8 cellular contexts compared by ENCODE assay signal in the genomic region with DNA sequence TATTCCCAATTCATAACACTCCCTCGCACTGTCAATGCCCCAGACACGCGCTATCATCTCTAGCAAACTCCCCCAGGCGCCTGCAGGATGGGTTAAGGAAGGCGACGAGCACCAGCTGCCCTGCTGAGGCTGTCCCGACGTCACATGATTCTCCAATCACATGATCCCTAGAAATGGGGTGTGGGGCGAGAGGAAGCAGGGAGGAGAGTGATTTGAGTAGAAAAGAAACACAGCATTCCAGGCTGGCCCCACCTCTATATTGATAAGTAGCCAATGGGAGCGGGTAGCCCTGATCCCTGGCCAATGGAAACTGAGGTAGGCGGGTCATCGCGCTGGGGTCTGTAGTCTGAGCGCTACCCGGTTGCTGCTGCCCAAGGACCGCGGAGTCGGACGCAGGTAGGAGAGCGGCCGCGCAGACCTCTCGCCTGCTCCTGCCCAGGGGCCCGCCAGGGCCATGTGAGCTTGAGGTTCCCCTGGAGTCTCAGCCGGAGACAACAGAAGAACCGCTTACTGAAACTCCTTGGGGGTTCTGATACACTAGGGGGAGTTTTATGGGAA. TPM values are rescaled to one million over a fixed set of nuclear protein-coding genes. Genes with fewer than 3 reads are reported as not detected.
DNase-seq lines count a peak whose midpoint lies in the region; ATAC-seq, FAIRE-seq and TF ChIP-seq lines count a peak whose summit lies in the region.

Gene GRN, plus strand, starts transcription at position 364 of the 558 bp plus-strand sequence. CDS start 3,863 bp downstream, outside the sequence.

- ATAC-seq in activated naive CD8-positive, alpha-beta T cell treated with anti-CD3 and anti-CD28 coated beads, Interleukin-2, amount 10 ng/mL, durations not matched to agents 7 days and 5 days (ENCODE audit: low read depth), result peak; percentile 99

- peak within 1 kb of the TSS; percentile 88 for H3K4me2 ChIP-seq in SU-DHL-6 (ENCODE audit: low read depth, low read length, poor library complexity, severe bottlenecking)

- under 1% methylated on average over 26 of the region's 26 CpGs for WGBS in thymus

- H3K27me3 Mint-ChIP-seq in activated naive CD8-positive, alpha-beta T cell treated with anti-CD3 and anti-CD28 coated beads, Interleukin-2, amount 10 ng/mL, durations not matched to agents 7 days and 5 days, result peaks cover 18% of the 10 kb centered on the region
- H3K27me3 Mint-ChIP-seq in osteocyte (ENCODE audit: unreplicated experiment), result peaks cover 6% of the 10 kb centered on the region

- H3K9me2 ChIP-seq in SU-DHL-6 (replicated peaks; ENCODE audit: insufficient read depth, low read length), result no peaks in the 10 kb centered on the region

- POLR2A ChIA-PET in HEK293 (lab: Yijun Ruan, JAX), result interaction anchor here (0.5 to 2.5 kb wide), 20 partner anchors 10 to 221 kb away, joined by 3 to 23 read pairs (median 4); partner anchors contain the start of genes FAM171A2, FZD2, GPATCH8 and HDAC5
- POLR2A ChIA-PET in activated naive CD8-positive, alpha-beta T cell treated with anti-CD3 and anti-CD28 coated beads, Interleukin-2, amount 10 ng/mL, durations not matched to agents 7 days and 5 days (lab: Charles Lee), result interaction anchor here (0.8 to 1.9 kb wide), 7 partner anchors 9 to 159 kb away, joined by 3 to 15 read pairs (median 3); partner anchors contain the start of gene TMUB2

- H3K36me3 Mint-ChIP-seq in activated naive CD8-positive, alpha-beta T cell treated with anti-CD3 and anti-CD28 coated beads, Interleukin-2, amount 10 ng/mL, durations not matched to agents 7 days and 5 days, result no peaks in the 10 kb centered on the region
- H3K36me3 Mint-ChIP-seq in osteocyte (ENCODE audit: unreplicated experiment), result peaks cover 2% of the 10 kb centered on the region

- H3K4me3 Mint-ChIP-seq in activated naive CD8-positive, alpha-beta T cell treated with anti-CD3 and anti-CD28 coated beads, Interleukin-2, amount 10 ng/mL, durations not matched to agents 7 days and 5 days, result peak within 1 kb of the TSS; percentile 93
- peak within 1 kb of the TSS; percentile 95 for H3K4me3 Mint-ChIP-seq in osteocyte (ENCODE audit: unreplicated experiment)

- FAIRE-seq in G401.6 (lab: Jason Lieb, UNC), result peak; percentile 98

- H3K9me3 ChIP-seq in HEK293 (ENCODE audit: control insufficient read depth, insufficient read depth, low read depth, low read length), result no peaks in the 10 kb centered on the region
- H3K9me3 ChIP-seq in SU-DHL-6 (ENCODE audit: insufficient read depth, low read length), result no peaks in the 10 kb centered on the region
- no peaks in the 10 kb centered on the region for H3K9me3 ChIP-seq in thymus (ENCODE audit: control insufficient read depth)

- H3K79me2 ChIP-seq in SU-DHL-6 (ENCODE audit: insufficient read depth, low read length), result peaks cover 4% of the 10 kb centered on the region; the same call in 1 of the 2 replicates

- no peaks in the 10 kb centered on the region for H3K27me3 ChIP-seq in SU-DHL-6 (ENCODE audit: low read length)
- no peaks in the 10 kb centered on the region for H3K27me3 ChIP-seq in thymus (ENCODE audit: control insufficient read depth, insufficient read depth)

- peak within 1 kb of the TSS; percentile 77 for H3K9ac ChIP-seq in SU-DHL-6 (ENCODE audit: low read length)

- H2AFZ ChIP-seq in SU-DHL-6 (ENCODE audit: low read depth, low read length, severe bottlenecking), result peak within 1 kb of the TSS; percentile 36

- H3K27ac Mint-ChIP-seq in activated naive CD8-positive, alpha-beta T cell treated with anti-CD3 and anti-CD28 coated beads, Interleukin-2, amount 10 ng/mL, durations not matched to agents 7 days and 5 days, result peak within 1 kb of the TSS; percentile 79
- H3K27ac Mint-ChIP-seq in osteocyte (ENCODE audit: unreplicated experiment), result peak within 1 kb of the TSS; percentile 95

- H3K4me1 ChIP-seq in HEK293 (ENCODE audit: control insufficient read depth, insufficient read depth, low read length) (no peaks in the 10 kb centered on the region), thymus (ENCODE audit: control insufficient read depth, insufficient read depth, low read length) (peaks cover 4% of the 10 kb centered on the region)

- TF ChIP-seq CTCF in HEK293 (tag by site-specific recombination; IDR thresholded peaks at IDR 0.05) (no peak), SU-DHL-6 (IDR thresholded peaks at IDR 0.05; ENCODE audit: insufficient read depth, low read length, poor library complexity, severe bottlenecking) (no peak), osteocyte (IDR thresholded peaks at IDR 0.05) (no peak)

- DNase-seq in NCI-H1105 (lab: John Stamatoyannopoulos, UW) (peak; percentile 97), head of caudate nucleus (peak; percentile 92 to 99 (median 98)), osteocyte (ENCODE audit: extremely low spot score, unreplicated experiment) (peak; percentile 97)
- DNase-seq in activated naive CD8-positive, alpha-beta T cell treated with anti-CD3 and anti-CD28 coated beads, Interleukin-2, amount 10 ng/mL, durations not matched to agents 7 days and 5 days, result peak; percentile 79

- H3K36me3 ChIP-seq in HEK293 (ENCODE audit: control insufficient read depth in 2 of 2, insufficient read depth in 1 of 2, low read length in 2 of 2), result peaks cover 0 to 15% of the 10 kb centered on the region in 2 experiments; a peak in 1 of 3 replicates
- H3K36me3 ChIP-seq in SU-DHL-6 (ENCODE audit: low read length), result no peaks in the 10 kb centered on the region
- peaks cover 5% of the 10 kb centered on the region for H3K36me3 ChIP-seq in thymus (ENCODE audit: control insufficient read depth, insufficient read depth)

- H3K4me1 Mint-ChIP-seq in activated naive CD8-positive, alpha-beta T cell treated with anti-CD3 and anti-CD28 coated beads, Interleukin-2, amount 10 ng/mL, durations not matched to agents 7 days and 5 days, result peaks cover 23% of the 10 kb centered on the region
- peaks cover 16% of the 10 kb centered on the region for H3K4me1 Mint-ChIP-seq in osteocyte (ENCODE audit: unreplicated experiment)

- H3K27ac ChIP-seq in HEK293 (ENCODE audit: extremely low read depth, low read depth, low read length) (peak within 1 kb of the TSS; percentile 40; the same call in 1 of the 2 replicates), SU-DHL-6 (ENCODE audit: low read depth, low read length) (peak within 1 kb of the TSS; percentile 97), thymus (ENCODE audit: low read depth) (peak within 1 kb of the TSS; percentile 69)

- H3F3A ChIP-seq in SU-DHL-6 (ENCODE audit: insufficient read depth), result peaks cover 37% of the 10 kb centered on the region

- no peaks in the 10 kb centered on the region for H3K9me3 Mint-ChIP-seq in activated naive CD8-positive, alpha-beta T cell treated with anti-CD3 and anti-CD28 coated beads, Interleukin-2, amount 10 ng/mL, durations not matched to agents 7 days and 5 days
- no peaks in the 10 kb centered on the region for H3K9me3 Mint-ChIP-seq in osteocyte (ENCODE audit: unreplicated experiment)

- H4K20me1 ChIP-seq in SU-DHL-6 (ENCODE audit: low read depth, low read length), result no peaks in the 10 kb centered on the region

- H3K4me3 ChIP-seq in HEK293 (ENCODE audit: low read depth, low read length) (peak within 1 kb of the TSS; percentile 82), SU-DHL-6 (ENCODE audit: insufficient read depth, low read length, poor library complexity, severe bottlenecking) (peak within 1 kb of the TSS; percentile 90), thymus (ENCODE audit: low read length) (peak within 1 kb of the TSS; percentile 66)

- intact Hi-C loops in head of caudate nucleus (cut with DNase I), result loop anchor here (5.0 kb wide), 1 partner anchor 133 kb away; no protein-coding TSS in a partner anchor

- CTCF ChIA-PET in HEK293 (lab: Yijun Ruan, JAX), result interaction anchor here (0.6 to 3.3 kb wide), 24 partner anchors 9 to 714 kb away, joined by 3 to 27 read pairs (median 4); partner anchors contain the start of genes FAM171A2, G6PC3 and SLC25A39

TF ChIP-seq in HEK293, 187 proteins besides CTCF, POLR2A, EP300 and RAD21 (continues in another document):
- TF ChIP-seq ZNF335 (tag by site-specific recombination; conservative IDR thresholded peaks at IDR 0.05), result peak; percentile 62
- TF ChIP-seq ZNF544 (tag by site-specific recombination; IDR thresholded peaks at IDR 0.05), result no peak
- no peak for TF ChIP-seq ZNF426 (tag by site-specific recombination; IDR thresholded peaks at IDR 0.05)
- peak; percentile 81 for TF ChIP-seq KLF10 (tag by site-specific recombination; IDR thresholded peaks at IDR 0.05)
- TF ChIP-seq OVOL3 (tag by site-specific recombination; IDR thresholded peaks at IDR 0.05), result peak; percentile 8; the same call in 1 of the 2 replicates
- TF ChIP-seq ZNF394 (tag by site-specific recombination; IDR thresholded peaks at IDR 0.05; ENCODE audit: borderline replicate concordance), result peak; percentile 9; the same call in 1 of the 2 replicates
- TF ChIP-seq ZNF530 (tag by site-specific recombination; IDR thresholded peaks at IDR 0.05; ENCODE audit: low read depth), result no peak
- TF ChIP-seq, protein P1, sequence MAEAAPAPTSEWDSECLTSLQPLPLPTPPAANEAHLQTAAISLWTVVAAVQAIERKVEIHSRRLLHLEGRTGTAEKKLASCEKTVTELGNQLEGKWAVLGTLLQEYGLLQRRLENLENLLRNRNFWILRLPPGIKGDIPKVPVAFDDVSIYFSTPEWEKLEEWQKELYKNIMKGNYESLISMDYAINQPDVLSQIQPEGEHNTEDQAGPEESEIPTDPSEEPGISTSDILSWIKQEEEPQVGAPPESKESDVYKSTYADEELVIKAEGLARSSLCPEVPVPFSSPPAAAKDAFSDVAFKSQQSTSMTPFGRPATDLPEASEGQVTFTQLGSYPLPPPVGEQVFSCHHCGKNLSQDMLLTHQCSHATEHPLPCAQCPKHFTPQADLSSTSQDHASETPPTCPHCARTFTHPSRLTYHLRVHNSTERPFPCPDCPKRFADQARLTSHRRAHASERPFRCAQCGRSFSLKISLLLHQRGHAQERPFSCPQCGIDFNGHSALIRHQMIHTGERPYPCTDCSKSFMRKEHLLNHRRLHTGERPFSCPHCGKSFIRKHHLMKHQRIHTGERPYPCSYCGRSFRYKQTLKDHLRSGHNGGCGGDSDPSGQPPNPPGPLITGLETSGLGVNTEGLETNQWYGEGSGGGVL (tag by site-specific recombination; IDR thresholded peaks at IDR 0.05), result no peak
- peak; percentile 79; the same call in 1 of the 2 replicates for TF ChIP-seq ZNF660 (tag by site-specific recombination; IDR thresholded peaks at IDR 0.05)
- no peak for TF ChIP-seq GFI1B (tag by site-specific recombination; IDR thresholded peaks at IDR 0.05)
- TF ChIP-seq ZNF324 (tag by site-specific recombination; IDR thresholded peaks at IDR 0.05), result peak; percentile 43; the same call in 1 of the 2 replicates

RNA-seq across cellular contexts. Expression of gene GRN, which starts in this region (rescaled TPM):
- total RNA-seq in activated naive CD8-positive, alpha-beta T cell treated with anti-CD3 and anti-CD28 coated beads, Interleukin-2, amount 10 ng/mL, durations not matched to agents 7 days and 5 days, result 10 to 100 TPM; 53.5 to 58.8 TPM
- 574 and 620 TPM in 2 replicates for total RNA-seq in osteocyte
- polyA plus RNA-seq in thymus, result 93.0 TPM

Comparison
In these comparisons a context has a peak if more than half of its experiments do, and no peak if none do; other contexts are left out.
1. Peak in every context shown above with its lines: DNase-seq, ATAC-seq, H3K4me3 ChIP-seq and H3K27ac ChIP-seq.
2. H3K27ac ChIP-seq: peak in every context shown above with its lines; median percentile 97 in SU-DHL-6; 69 in thymus; 40 in HEK293.